In genomic region chr10:102055647-102056419, GRCh38 we compare ENCODE assay signal across 1 cellular context.
TF ChIP-seq lines count a peak whose summit lies in the region.

Gene ARMH3, minus strand, starts transcription at chr10:102056173. Its CDS starts 16,059 bp downstream, at chr10:102040114.

TF ChIP-seq in K562, 482 proteins besides CTCF, POLR2A, EP300 and RAD21 (continued from another document):
- TF ChIP-seq, protein P1, sequence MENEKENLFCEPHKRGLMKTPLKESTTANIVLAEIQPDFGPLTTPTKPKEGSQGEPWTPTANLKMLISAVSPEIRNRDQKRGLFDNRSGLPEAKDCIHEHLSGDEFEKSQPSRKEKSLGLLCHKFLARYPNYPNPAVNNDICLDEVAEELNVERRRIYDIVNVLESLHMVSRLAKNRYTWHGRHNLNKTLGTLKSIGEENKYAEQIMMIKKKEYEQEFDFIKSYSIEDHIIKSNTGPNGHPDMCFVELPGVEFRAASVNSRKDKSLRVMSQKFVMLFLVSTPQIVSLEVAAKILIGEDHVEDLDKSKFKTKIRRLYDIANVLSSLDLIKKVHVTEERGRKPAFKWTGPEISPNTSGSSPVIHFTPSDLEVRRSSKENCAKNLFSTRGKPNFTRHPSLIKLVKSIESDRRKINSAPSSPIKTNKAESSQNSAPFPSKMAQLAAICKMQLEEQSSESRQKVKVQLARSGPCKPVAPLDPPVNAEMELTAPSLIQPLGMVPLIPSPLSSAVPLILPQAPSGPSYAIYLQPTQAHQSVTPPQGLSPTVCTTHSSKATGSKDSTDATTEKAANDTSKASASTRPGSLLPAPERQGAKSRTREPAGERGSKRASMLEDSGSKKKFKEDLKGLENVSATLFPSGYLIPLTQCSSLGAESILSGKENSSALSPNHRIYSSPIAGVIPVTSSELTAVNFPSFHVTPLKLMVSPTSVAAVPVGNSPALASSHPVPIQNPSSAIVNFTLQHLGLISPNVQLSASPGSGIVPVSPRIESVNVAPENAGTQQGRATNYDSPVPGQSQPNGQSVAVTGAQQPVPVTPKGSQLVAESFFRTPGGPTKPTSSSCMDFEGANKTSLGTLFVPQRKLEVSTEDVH (IDR thresholded peaks at IDR 0.05; ENCODE audit: low read depth, partially characterized antibody), result peak; percentile 45
- no peak for TF ChIP-seq TCFL5 (CRISPR knock-in tag; conservative IDR thresholded peaks at IDR 0.05)
